Comparison of ENCODE assay signal across 24 cellular contexts in the genomic region with DNA sequence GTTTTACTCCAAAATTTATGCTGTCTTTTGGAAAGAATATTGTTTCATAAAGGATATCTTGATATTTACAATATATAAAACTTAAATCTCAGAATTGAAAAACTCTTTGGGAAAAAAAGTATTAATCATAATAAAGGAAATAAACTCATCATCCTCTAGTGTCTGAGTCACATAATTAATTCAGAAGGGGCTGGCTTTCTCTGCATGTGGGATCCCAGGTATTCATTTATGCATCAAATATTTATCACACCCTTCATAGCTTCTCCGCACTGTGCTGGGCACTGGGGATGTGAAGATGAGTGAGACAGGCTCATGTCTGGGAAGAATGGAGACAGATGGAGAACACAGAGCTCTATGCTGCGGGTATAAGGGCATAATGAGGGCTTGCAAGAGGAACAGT.
"Had no signal": no experiment of that assay in that cellular context is flagged by ENCODE, and none has a peak within 500 bp of the region (broad histone marks: within the 10 kb centered on the region; RNA-seq: fewer than 3 reads in every experiment).

No MANE protein-coding gene starts in this region.

- ATAC-seq: activated naive CD4-positive, alpha-beta T cell treated with anti-CD3 and anti-CD28 coated beads, Interleukin-2, amount 50 U/mL, for 72 hours; effector memory CD8-positive, alpha-beta T cell; gastroesophageal sphincter; left lung; natural killer cell treated with Interleukin-12 subunit alpha and Interleukin-12 subunit beta and Interleukin-15 and Interleukin-18, amount 100 ng/mL, for 72 hours; upper lobe of right lung had no signal

- H3K36me3 Mint-ChIP-seq: natural killer cell treated with Interleukin-12 subunit alpha and Interleukin-12 subunit beta and Interleukin-15 and Interleukin-18, amount 100 ng/mL, for 72 hours had no signal

- H3K27me3 ChIP-seq: brain microvascular endothelial cell, colonic mucosa, dorsolateral prefrontal cortex, esophagus squamous epithelium, gastroesophageal sphincter, left lung, thyroid gland, upper lobe of right lung had no signal

- H3K27me3 Mint-ChIP-seq: activated CD4-positive, alpha-beta memory T cell treated with anti-CD3 and anti-CD28 coated beads, Interleukin-2, amount 10 ng/mL, durations not matched to agents 7 days and 5 days; central memory CD8-positive, alpha-beta T cell had no signal

- H3K36me3 ChIP-seq: brain microvascular endothelial cell, colonic mucosa, esophagus squamous epithelium, gastroesophageal sphincter, left lung, thyroid gland, upper lobe of right lung had no signal

- H3K27ac Mint-ChIP-seq: activated CD4-positive, alpha-beta memory T cell treated with anti-CD3 and anti-CD28 coated beads, Interleukin-2, amount 10 ng/mL, durations not matched to agents 7 days and 5 days; activated naive CD4-positive, alpha-beta T cell treated with anti-CD3 and anti-CD28 coated beads, Interleukin-2, amount 50 U/mL, for 72 hours; effector memory CD8-positive, alpha-beta T cell; natural killer cell treated with Interleukin-12 subunit alpha and Interleukin-12 subunit beta and Interleukin-15 and Interleukin-18, amount 100 ng/mL, for 72 hours; progenitor cell of endocrine pancreas; stimulated activated naive CD8-positive, alpha-beta T cell treated with anti-CD3 and anti-CD28 coated beads, Interleukin-15, Interleukin-2, amounts not matched to agents 100 ng/mL and 50 ng/mL, for 24 hours; T-helper 1 cell treated with Interleukin-12 subunit alpha and Interleukin-12 subunit beta and Interleukin-4 antibody, amounts not matched to agents 30 μg/mL and 1 μg/mL, for 36 hours had no signal

- H3K4me3 Mint-ChIP-seq: activated CD4-positive, alpha-beta memory T cell treated with anti-CD3 and anti-CD28 coated beads, Interleukin-2, amount 10 ng/mL, durations not matched to agents 7 days and 5 days; central memory CD8-positive, alpha-beta T cell; effector memory CD8-positive, alpha-beta T cell; natural killer cell treated with Interleukin-12 subunit alpha and Interleukin-12 subunit beta and Interleukin-15 and Interleukin-18, amount 100 ng/mL, for 72 hours; stimulated activated naive CD8-positive, alpha-beta T cell treated with anti-CD3 and anti-CD28 coated beads, Interleukin-15, Interleukin-2, amounts not matched to agents 100 ng/mL and 50 ng/mL, for 24 hours; T-helper 1 cell treated with Interleukin-12 subunit alpha and Interleukin-12 subunit beta and Interleukin-4 antibody, amounts not matched to agents 30 μg/mL and 1 μg/mL, for 36 hours had no signal

- H3K9me3 ChIP-seq: colonic mucosa, esophagus squamous epithelium, gastroesophageal sphincter, left lung, thyroid gland, upper lobe of right lung had no signal

- H3K4me3 ChIP-seq: colonic mucosa, dorsolateral prefrontal cortex, esophagus squamous epithelium, gastroesophageal sphincter, left lung, thyroid gland, upper lobe of right lung had no signal

- H3K27ac ChIP-seq: brain microvascular endothelial cell, colonic mucosa, dorsolateral prefrontal cortex, esophagus squamous epithelium, gastroesophageal sphincter, left lung, thyroid gland, upper lobe of right lung had no signal

- H3K9me3 Mint-ChIP-seq: activated CD4-positive, alpha-beta memory T cell treated with anti-CD3 and anti-CD28 coated beads, Interleukin-2, amount 10 ng/mL, durations not matched to agents 7 days and 5 days; central memory CD8-positive, alpha-beta T cell; effector memory CD8-positive, alpha-beta T cell; natural killer cell treated with Interleukin-12 subunit alpha and Interleukin-12 subunit beta and Interleukin-15 and Interleukin-18, amount 100 ng/mL, for 72 hours; stimulated activated naive CD8-positive, alpha-beta T cell treated with anti-CD3 and anti-CD28 coated beads, Interleukin-15, Interleukin-2, amounts not matched to agents 100 ng/mL and 50 ng/mL, for 24 hours; T-helper 1 cell treated with Interleukin-12 subunit alpha and Interleukin-12 subunit beta and Interleukin-4 antibody, amounts not matched to agents 30 μg/mL and 1 μg/mL, for 36 hours had no signal

- DNase-seq: activated CD4-positive, alpha-beta memory T cell treated with anti-CD3 and anti-CD28 coated beads, Interleukin-2, amount 10 ng/mL, durations not matched to agents 7 days and 5 days; activated CD4-positive, alpha-beta T cell treated with anti-CD3 and anti-CD28 coated beads for 48 hours; activated CD4-positive, CD25-positive, alpha-beta regulatory T cell; aorta; brain microvascular endothelial cell; colonic mucosa; dorsolateral prefrontal cortex; effector memory CD8-positive, alpha-beta T cell; esophagus squamous epithelium; kidney; left lung; retina; stimulated activated CD4-positive, alpha-beta T cell treated with anti-CD3 and anti-CD28 coated beads, Interleukin-12 subunit alpha, Interleukin-12 subunit beta, amount 100 ng/mL, for 4 hours; stimulated activated CD4-positive, alpha-beta T cell treated with anti-CD3 and anti-CD28 coated beads, Interleukin-4, amount 100 ng/mL, for 4 hours; substantia nigra; upper lobe of right lung had no signal

- FAIRE-seq: kidney had no signal
